ENCODE assay signal across 13 cellular contexts in genomic region chr13:41452462-41452861, GRCh38. TPM values are rescaled to one million over a fixed set of nuclear protein-coding genes. Genes with fewer than 3 reads are reported as not detected.
"Had no signal": no experiment of that assay in that cellular context is flagged by ENCODE, and none has a peak within 500 bp of the region (broad histone marks: within the 10 kb centered on the region; RNA-seq: fewer than 3 reads in every experiment).

No MANE protein-coding gene starts in this region.

- H3K36me3 ChIP-seq: heart left ventricle had no signal

- ATAC-seq: activated T-cell treated with anti-CD3 and anti-CD28 coated beads, Interleukin-2, amount 50 U/mL, for 4 hours; heart left ventricle; natural killer cell; right cardiac atrium had no signal

- DNase-seq: activated T-cell treated with anti-CD3 and anti-CD28 coated beads, Interleukin-2, amount 50 U/mL, for 4 hours; central memory CD4-positive, alpha-beta T cell; cortex of kidney; effector memory CD4-positive, alpha-beta T cell; heart left ventricle; natural killer cell; nucleus accumbens; right cardiac atrium; small intestine; substantia nigra; T-helper 2 cell; trophoblast cell had no signal

- H3K4me3 Mint-ChIP-seq: activated T-cell treated with anti-CD3 and anti-CD28 coated beads, Interleukin-2, amount 50 U/mL, for 4 hours; natural killer cell had no signal

- H3K36me3 Mint-ChIP-seq: natural killer cell had no signal

- H3K27ac Mint-ChIP-seq: natural killer cell, progenitor cell of endocrine pancreas had no signal

- H3K27ac ChIP-seq: heart left ventricle had no signal

- H3K4me3 ChIP-seq: heart left ventricle had no signal

- H3K9me3 Mint-ChIP-seq: natural killer cell had no signal

RNA-seq across cellular contexts. Expression of gene RGCC, which starts 4.9 kb away (rescaled TPM):
- total RNA-seq: progenitor cell of endocrine pancreas had no signal
